Comparison of ENCODE assay signal across 8 cellular contexts in genomic region chr18:74147779-74148542, GRCh38. TPM values are rescaled to one million over a fixed set of nuclear protein-coding genes. Genes with fewer than 3 reads are reported as not detected.
DNase-seq lines count a peak whose midpoint lies in the region; ATAC-seq and TF ChIP-seq lines count a peak whose summit lies in the region.

Gene FBXO15 (minus strand): TSS chr18:74147834. CDS start chr18:74147785, 49 bp downstream.
Gene TIMM21 (plus strand): TSS chr18:74148523. CDS start chr18:74148809, 286 bp downstream.

- peak within 1 kb of the TSS; percentile 96 to 100 (median 98) for H3K4me3 Mint-ChIP-seq in IgD-negative memory B cell

- H3K36me3 Mint-ChIP-seq in IgD-negative memory B cell, result no peaks in the 10 kb centered on the region

- H3K9me3 Mint-ChIP-seq in IgD-negative memory B cell, result no peaks in the 10 kb centered on the region

- TF ChIP-seq CTCF in epithelial cell of esophagus (IDR thresholded peaks at IDR 0.05; ENCODE audit: insufficient read depth, low read depth, low read length, missing control alignments), result no peak

- ATAC-seq in GM21576 (IDR thresholded peaks at IDR 0.05; ENCODE audit: unreplicated experiment), result peak; percentile 88

- H3K27ac Mint-ChIP-seq in IgD-negative memory B cell, result peak within 1 kb of the TSS; percentile 98 to 100 (median 100)

- H3K27me3 Mint-ChIP-seq in IgD-negative memory B cell, result no peaks in the 10 kb centered on the region

- peak; percentile 96 for DNase-seq in DMS153 (lab: John Stamatoyannopoulos, UW)
- DNase-seq in OCI-M1 (lab: John Stamatoyannopoulos, UW), result peak; percentile 98
- peak; percentile 94 for DNase-seq in activated T-cell treated with anti-CD3 and anti-CD28 coated beads for 48 hours (ENCODE audit: low read depth)
- DNase-seq in epithelial cell of esophagus (ENCODE audit: low read depth), result peak; percentile 98
- DNase-seq in middle frontal gyrus (ENCODE audit: extremely low spot score, low spot score), result peak; percentile 92
- peak; percentile 92 for DNase-seq in stimulated activated CD8-positive, alpha-beta memory T cell treated with anti-CD3 and anti-CD28 coated beads, Interleukin-2, amount 100 ng/mL, for 1 hour (ENCODE audit: low read depth in 2 of 2)

- peak within 1 kb of the TSS; percentile 93 for H3K4me3 ChIP-seq in epithelial cell of esophagus (ENCODE audit: low read length)

- peaks cover 18 to 29% (median 22%) of the 10 kb centered on the region in 3 donors for H3K4me1 Mint-ChIP-seq in IgD-negative memory B cell

RNA-seq across cellular contexts. Expression of gene FBXO15, which starts in this region (rescaled TPM):
- 0.90 TPM for polyA plus RNA-seq in IgD-negative memory B cell

RNA-seq across cellular contexts. Expression of gene TIMM21, which starts in this region (rescaled TPM):
- 17.6 TPM for polyA plus RNA-seq in IgD-negative memory B cell

Comparison
In these comparisons a context has a peak if more than half of its experiments do, and no peak if none do; other contexts are left out.
1. Peak in every context shown above with its lines: DNase-seq, ATAC-seq and H3K4me3 ChIP-seq.